14 cellular contexts compared by ENCODE assay signal in genomic region chr10:3813986-3814831, GRCh38. TPM values are rescaled to one million over a fixed set of nuclear protein-coding genes. Genes with fewer than 3 reads are reported as not detected.
DNase-seq lines count a peak whose midpoint lies in the region; ATAC-seq and TF ChIP-seq lines count a peak whose summit lies in the region.
"Had no signal": no experiment of that assay in that cellular context is flagged by ENCODE, and none has a peak within 500 bp of the region (broad histone marks: within the 10 kb centered on the region; RNA-seq: fewer than 3 reads in every experiment).

No MANE protein-coding gene starts in this region.

- TF ChIP-seq EP300 in transverse colon (IDR thresholded peaks at IDR 0.05; ENCODE audit: low read depth), result no peak

- H3K4me1 ChIP-seq in breast epithelium (peaks cover 0 to 8% of the 10 kb centered on the region in 2 donors), SJSA1 (replicated peaks) (peaks cover 47% of the 10 kb centered on the region), foreskin keratinocyte (peaks cover 17% of the 10 kb centered on the region), transverse colon (peaks cover 24 to 30% (median 26%) of the 10 kb centered on the region in 4 donors), GM23338 (ENCODE audit: insufficient read depth) (no peaks in the 10 kb centered on the region)

- CTCF ChIA-PET in MCF 10A (lab: Yijun Ruan, JAX), result no interaction called here

- BruUV-seq in MCF 10A (replicated peaks; lab: Mats Ljungman, UMichigan), result no TSS peak

- no peaks in the 10 kb centered on the region for H3F3A ChIP-seq in GM23338 (replicated peaks; ENCODE audit: low read depth)

- H3K27me3 ChIP-seq in breast epithelium (no peaks in the 10 kb centered on the region), SJSA1 (replicated peaks) (no peaks in the 10 kb centered on the region), foreskin keratinocyte (no peaks in the 10 kb centered on the region), transverse colon (no peaks in the 10 kb centered on the region), GM23338 (ENCODE audit: insufficient read depth) (no peaks in the 10 kb centered on the region)
- H3K27me3 ChIP-seq: BLaER1 treated with 17β-estradiol and CSF1 and Interleukin-3, amounts not matched to agents 10 nM and 100 nM; pancreas had no signal

- H3K9me3 ChIP-seq in breast epithelium (no peaks in the 10 kb centered on the region), SJSA1 (replicated peaks) (no peaks in the 10 kb centered on the region), transverse colon (no peaks in the 10 kb centered on the region)
- H3K9me3 ChIP-seq: pancreas had no signal

- DNase-seq in MCF 10A (ENCODE audit: unreplicated experiment) (no peak), breast epithelium (ENCODE audit: low spot score in 2 of 2) (no peak), SJSA1 (ENCODE audit: low read depth in 1 of 2, low spot score in 2 of 2) (no peak), foreskin keratinocyte (no peak), transverse colon (no peak), NCI-H526 (lab: John Stamatoyannopoulos, UW) (no peak), NCI-H2081 treated with DMSO at 0.1 percent for 48 hours (lab: John Stamatoyannopoulos, UW) (no peak), GM23338 (ENCODE audit: low spot score) (no peak)
- DNase-seq: activated CD4-positive, CD25-positive, alpha-beta regulatory T cell; activated T-cell treated with anti-CD3 and anti-CD28 coated beads for 4 hours; NCI-H526 treated with DMSO at 0.1 percent for 48 hours; pancreas had no signal

- H3K4me1 Mint-ChIP-seq in MCF 10A (ENCODE audit: insufficient read depth, unreplicated experiment) (peaks cover 28% of the 10 kb centered on the region), GM23338 (peaks cover 4% of the 10 kb centered on the region; the same call in 2 of the 3 replicates)

- H3K79me2 ChIP-seq in GM23338 (replicated peaks; ENCODE audit: insufficient read depth), result no peaks in the 10 kb centered on the region

- H3K36me3 Mint-ChIP-seq in MCF 10A (ENCODE audit: insufficient read depth, unreplicated experiment) (no peaks in the 10 kb centered on the region), GM23338 (ENCODE audit: low read depth) (no peaks in the 10 kb centered on the region)
- H3K36me3 Mint-ChIP-seq: brain had no signal

- H2AFZ ChIP-seq in GM23338, result no peak overlapping the region

- H3K4me3 Mint-ChIP-seq in MCF 10A (ENCODE audit: unreplicated experiment), result no peak overlapping the region
- no peak overlapping the region for H3K4me3 Mint-ChIP-seq in GM23338
- H3K4me3 Mint-ChIP-seq: brain had no signal

- 0 out of 2 replicates have a peak, but pooled peaks cover 2% of the 10 kb centered on the region for H3K9me2 ChIP-seq in GM23338 (ENCODE audit: insufficient read depth)

- no peak overlapping the region for H3K27ac ChIP-seq in breast epithelium
- peak overlapping the region; percentile 11; the same call in 1 of the 2 replicates for H3K27ac ChIP-seq in SJSA1
- peak overlapping the region; percentile 52 for H3K27ac ChIP-seq in foreskin keratinocyte
- H3K27ac ChIP-seq in transverse colon, result peak overlapping the region in 3 of 4 donors; percentile 10 to 31 (median 12)
- no peak overlapping the region for H3K27ac ChIP-seq in GM23338 (ENCODE audit: low read depth)
- H3K27ac ChIP-seq: pancreas had no signal

- POLR2A ChIA-PET in MCF 10A (lab: Yijun Ruan, JAX), result interaction anchor here (1.1 to 14.1 kb wide), 5 partner anchors 13 to 429 kb away, joined by 3 to 571 read pairs (median 150); partner anchors contain the start of gene KLF6

- H3K36me3 ChIP-seq in breast epithelium, result no peaks in the 10 kb centered on the region
- no peaks in the 10 kb centered on the region for H3K36me3 ChIP-seq in SJSA1
- H3K36me3 ChIP-seq in transverse colon, result no peaks in the 10 kb centered on the region
- H3K36me3 ChIP-seq in GM23338 (ENCODE audit: insufficient read depth), result no peaks in the 10 kb centered on the region
- H3K36me3 ChIP-seq: BLaER1 treated with 17β-estradiol and CSF1 and Interleukin-3, amounts not matched to agents 10 nM and 100 nM; pancreas had no signal

- in situ Hi-C loops in transverse colon (cut with MboI; ENCODE audit: low pct_ligation_motif_present in 1 of 4, low pct_unique_long_range_greater_than_20kb in 1 of 4, low sequenced_read_pairs in 3 of 4), result no loop called here

- no peaks in the 10 kb centered on the region for H3K9me3 Mint-ChIP-seq in MCF 10A (ENCODE audit: unreplicated experiment)
- no peaks in the 10 kb centered on the region; the same call in 2 of the 3 replicates for H3K9me3 Mint-ChIP-seq in GM23338

- H3K4me3 ChIP-seq in breast epithelium (no peak overlapping the region), SJSA1 (no peak overlapping the region), transverse colon (no peak overlapping the region), GM23338 (no peak overlapping the region)
- H3K4me3 ChIP-seq: BLaER1 treated with 17β-estradiol and CSF1 and Interleukin-3, amounts not matched to agents 10 nM and 100 nM; pancreas had no signal

- intact Hi-C loops in MCF 10A (cut with micrococcal nuclease), result no loop called here
- intact Hi-C loops in breast epithelium (cut with DNase I; ENCODE audit: low total_unique reads), result no loop called here
- intact Hi-C loops in transverse colon (cut with DNase I; ENCODE audit: low total_unique reads), result no loop called here

- H3K27ac Mint-ChIP-seq in MCF 10A (ENCODE audit: low read depth, unreplicated experiment) (peak overlapping the region; percentile 100), GM23338 (no peak overlapping the region)
- H3K27ac Mint-ChIP-seq: brain had no signal

- WGBS in transverse colon (ENCODE audit: low coverage in 1 of 2), 2 donors, result 82 to 94% methylated on average over 9 to 15 of the region's 15 CpGs

- no peak overlapping the region for H3K4me2 ChIP-seq in GM23338

- H3K27me3 Mint-ChIP-seq in MCF 10A (ENCODE audit: insufficient read depth, unreplicated experiment) (no peaks in the 10 kb centered on the region), GM23338 (ENCODE audit: insufficient read depth, low read depth, poor library complexity) (no peaks in the 10 kb centered on the region)
- H3K27me3 Mint-ChIP-seq: brain had no signal

- TF ChIP-seq CTCF in MCF 10A (IDR thresholded peaks at IDR 0.05; ENCODE audit: unreplicated experiment) (no peak), breast epithelium (IDR thresholded peaks at IDR 0.05) (no peak), foreskin keratinocyte (conservative IDR thresholded peaks at IDR 0.05) (no peak), transverse colon (IDR thresholded peaks at IDR 0.05) (no peak), GM23338 (conservative IDR thresholded peaks at IDR 0.05; ENCODE audit: low read depth in 2 of 2) (no peak)

- TF ChIP-seq POLR2A in breast epithelium (IDR thresholded peaks at IDR 0.05) (no peak), transverse colon (IDR thresholded peaks at IDR 0.05) (no peak)

- H4K20me1 ChIP-seq in GM23338 (replicated peaks; ENCODE audit: insufficient read depth), result no peaks in the 10 kb centered on the region
- H4K20me1 ChIP-seq: BLaER1 treated with 17β-estradiol and CSF1 and Interleukin-3, amounts not matched to agents 10 nM and 100 nM had no signal

- no peak for ATAC-seq in foreskin keratinocyte
- ATAC-seq in GM23338, result no peak
- ATAC-seq: pancreas had no signal

TF ChIP-seq in GM23338, 12 proteins besides CTCF, POLR2A, EP300 and RAD21 (continues in another document):
- no peak for TF ChIP-seq NANOG (IDR thresholded peaks at IDR 0.05; ENCODE audit: borderline replicate concordance)
- TF ChIP-seq ZNF114 (CRISPR knock-in tag; IDR thresholded peaks at IDR 0.05), result no peak
- TF ChIP-seq CREB1 (CRISPR knock-in tag; IDR thresholded peaks at IDR 0.05; ENCODE audit: low read depth), result no peak
- TF ChIP-seq EZH2 (IDR thresholded peaks at IDR 0.05; ENCODE audit: low read depth, unreplicated experiment), result no peak
- TF ChIP-seq ETS1 (IDR thresholded peaks at IDR 0.05), result no peak
- no peak for TF ChIP-seq REST (IDR thresholded peaks at IDR 0.05; ENCODE audit: unreplicated experiment)
- no peak for TF ChIP-seq ZNF331 (CRISPR knock-in tag; IDR thresholded peaks at IDR 0.05; ENCODE audit: low read depth)

RNA-seq across cellular contexts. Expression of gene KLF6, which starts 29.2 kb away (rescaled TPM):
- total RNA-seq in MCF 10A (2022) (253 and 282 TPM in 2 replicates), breast epithelium (100 to 1,000 TPM; 132 to 347 (median 186) TPM), foreskin keratinocyte (133 and 156 TPM in 2 replicates), transverse colon (100 to 1,000 TPM; 140 to 304 (median 291) TPM)
- total RNA-seq in SJSA1 (2014; rRNA removed; shearing (Covaris generic)), result 18.0 and 21.3 TPM in 2 replicates
- polyA plus RNA-seq in foreskin keratinocyte (42.0 and 42.5 TPM in 2 replicates), GM23338 (2016; fragmentation: Nextera tagmentation; extraction: Ambion mirVana) (25.7 and 35.4 TPM in 2 replicates)
- 18.0 and 19.6 TPM in 2 replicates for total RNA-seq in GM23338 (2014; rRNA removed; shearing (Covaris generic))

Comparison
In these comparisons a context has a peak if more than half of its experiments do, and no peak if none do; other contexts are left out.
1. H3K27ac ChIP-seq: peak in SJSA1 (single experiment), foreskin keratinocyte (single experiment) and transverse colon (3 of 4); none in breast epithelium (0 of 2) and GM23338 (single experiment).